In genomic region chr6:24774696-24775519, GRCh38 we compare ENCODE assay signal across 8 cellular contexts. TPM values are rescaled to one million over a fixed set of nuclear protein-coding genes. Genes with fewer than 3 reads are reported as not detected.
DNase-seq lines count a peak whose midpoint lies in the region; ATAC-seq lines count a peak whose summit lies in the region.

Gene GMNN (plus strand): TSS chr6:24774937. CDS start chr6:24777247, 2,310 bp downstream.

- CTCF ChIA-PET in activated CD8-positive, alpha-beta memory T cell treated with anti-CD3 and anti-CD28 coated beads for 36 hours (lab: Charles Lee): interaction anchor here (0.7 to 1.5 kb wide), 3 partner anchors 39 to 246 kb away, joined by 3 to 4 read pairs (median 3); no protein-coding TSS in a partner anchor

- POLR2A ChIA-PET in activated CD8-positive, alpha-beta memory T cell treated with anti-CD3 and anti-CD28 coated beads for 36 hours (lab: Charles Lee): interaction anchor here (1.6 kb wide), 3 partner anchors 9 to 56 kb away, joined by 5 to 6 read pairs (median 5); partner anchors contain the start of gene C6orf62

- DNase-seq in COR-L47 (lab: John Stamatoyannopoulos, UW) (peak; percentile 97), HT1080 (ENCODE audit: low read depth) (peak; percentile 93), NOMO-1 (lab: John Stamatoyannopoulos, UW; ENCODE audit: unreplicated experiment in 2 of 2) (peak; percentile 97 to 99), lung microvascular endothelial cell (ENCODE audit: low read depth in 2 of 2) (peak; percentile 94 to 95)
- peak; percentile 97 for DNase-seq in effector CD8-positive, alpha-beta T cell (lab: John Stamatoyannopoulos, UW)
- peak; percentile 95 to 99 (median 95) for DNase-seq in stimulated activated CD4-positive, alpha-beta T cell treated with anti-CD3 and anti-CD28 coated beads, TNF-alpha, amount 100 ng/mL, for 4 hours (ENCODE audit: low read depth in 3 of 3)

- ATAC-seq in GM21367 (IDR thresholded peaks at IDR 0.05; ENCODE audit: unreplicated experiment): peak; percentile 84

RNA-seq across cellular contexts. Expression of gene GMNN, which starts in this region (rescaled TPM):
- 78.2 and 78.9 TPM in 2 replicates for total RNA-seq in HT1080 (2014; rRNA removed; shearing (Covaris generic))
- polyA plus RNA-seq in HT1080 (2015; cell fraction: cytosol; rRNA removed): 45.1 and 47.0 TPM in 2 replicates
- polyA plus RNA-seq in HT1080 (2015; cell fraction: nucleus; rRNA removed): 43.5 and 46.5 TPM in 2 replicates
- total RNA-seq in activated CD8-positive, alpha-beta memory T cell treated with anti-CD3 and anti-CD28 coated beads for 36 hours: 10 to 100 TPM; 80.5 to 82.6 TPM
- total RNA-seq in lung microvascular endothelial cell: 7.9 and 13.9 TPM in 2 replicates

Comparison
In these comparisons a context has a peak if more than half of its experiments do, and no peak if none do; other contexts are left out.
1. Peak in every context shown above with its lines: DNase-seq and ATAC-seq.